Comparison of ENCODE assay signal across 1 cellular context in genomic region chr9:91428431-91428830, GRCh38.
TF ChIP-seq lines count a peak whose summit lies in the region.

No MANE protein-coding gene starts in this region.

TF ChIP-seq in A549, 52 proteins besides CTCF, POLR2A, EP300 and RAD21 (continued from another document):
- TF ChIP-seq RCOR1 (IDR thresholded peaks at IDR 0.05; ENCODE audit: low read depth, low read length), result no peak
- TF ChIP-seq HOXB13 (CRISPR knock-in tag; IDR thresholded peaks at IDR 0.05; ENCODE audit: low read depth), result no peak
- no peak for TF ChIP-seq HES2 (IDR thresholded peaks at IDR 0.05)
- TF ChIP-seq CBX8 (IDR thresholded peaks at IDR 0.05), result no peak
- no peak for TF ChIP-seq GATA3 (IDR thresholded peaks at IDR 0.05; ENCODE audit: borderline replicate concordance)
